ENCODE assay signal across 8 cellular contexts in the genomic region with DNA sequence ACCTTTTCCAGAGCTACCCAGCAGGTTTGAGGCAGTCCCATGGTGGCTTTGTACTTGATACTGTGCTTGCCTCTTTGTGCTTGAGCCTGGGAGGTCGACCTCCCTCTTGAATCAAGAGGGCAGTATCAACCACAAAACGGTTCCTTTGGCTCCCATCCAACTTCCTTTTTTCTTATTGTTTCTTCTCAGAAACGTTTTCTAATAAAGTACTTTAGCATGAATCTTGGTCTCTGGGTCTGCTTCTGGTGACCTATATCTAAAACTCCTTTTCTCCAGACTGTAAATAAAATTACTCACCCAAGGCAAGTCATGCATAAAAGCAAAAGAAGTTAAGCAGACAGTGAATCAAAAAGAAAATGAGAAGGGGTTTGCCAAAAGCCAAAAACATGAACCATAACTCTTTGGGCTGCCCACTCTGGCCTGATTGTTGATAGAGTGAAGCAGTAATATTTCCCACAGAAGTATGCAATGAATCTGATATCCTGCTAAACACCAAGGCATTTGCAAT.
A peak's percentile ranks its signal among the peaks of the same experiment; 100 is the strongest.
DNase-seq lines count a peak whose midpoint lies in the region; ATAC-seq and TF ChIP-seq lines count a peak whose summit lies in the region.

No MANE protein-coding gene starts in this region.

- H3K27me3 ChIP-seq in Karpas-422 (ENCODE audit: low read length) (no peaks in the 10 kb centered on the region), dorsolateral prefrontal cortex (no peaks in the 10 kb centered on the region), WERI-Rb-1 (ENCODE audit: insufficient read depth, low read depth, severe bottlenecking) (no peaks in the 10 kb centered on the region)

- no peaks in the 10 kb centered on the region for H3K27me3 Mint-ChIP-seq in dendritic cell treated with granulocyte-macrophage colony-stimulating factor and Interleukin-4, amounts not matched to agents 40 ng/mL and 50 ng/mL, for 4 days
- peaks cover 2% of the 10 kb centered on the region for H3K27me3 Mint-ChIP-seq in endothelial cell (ENCODE audit: unreplicated experiment)

- no peaks in the 10 kb centered on the region for H3K9me2 ChIP-seq in Karpas-422 (replicated peaks; ENCODE audit: insufficient read depth, low read length)

- no peaks in the 10 kb centered on the region; the same call in 1 of the 2 replicates for H3K4me1 ChIP-seq in Karpas-422 (ENCODE audit: low read length)

- DNase-seq in AG09319 (ENCODE audit: extremely low read depth, low read depth), result peak; percentile 61
- DNase-seq in Karpas-422, result peak; percentile 44
- DNase-seq in endothelial cell (ENCODE audit: low spot score), result no peak
- no peak for DNase-seq in dorsolateral prefrontal cortex
- no peak for DNase-seq in WERI-Rb-1
- DNase-seq in activated effector memory CD4-positive, alpha-beta T cell treated with anti-CD3 and anti-CD28 coated beads, Interleukin-2, amount 50 U/mL, for 16 hours, result no peak

- no peak overlapping the region for H3K27ac ChIP-seq in Karpas-422 (ENCODE audit: low read length)
- no peak overlapping the region for H3K27ac ChIP-seq in dorsolateral prefrontal cortex
- H3K27ac ChIP-seq in WERI-Rb-1, result no peak overlapping the region

- no peaks in the 10 kb centered on the region for H3K36me3 ChIP-seq in Karpas-422 (ENCODE audit: insufficient read depth, low read length)
- H3K36me3 ChIP-seq in WERI-Rb-1, result no peaks in the 10 kb centered on the region

- no peak overlapping the region for H2AFZ ChIP-seq in Karpas-422 (ENCODE audit: low read length)

- no peak overlapping the region for H3K4me2 ChIP-seq in Karpas-422 (ENCODE audit: low read depth, low read length, poor library complexity, severe bottlenecking)

- H3K36me3 Mint-ChIP-seq in dendritic cell treated with granulocyte-macrophage colony-stimulating factor and Interleukin-4, amounts not matched to agents 40 ng/mL and 50 ng/mL, for 4 days (ENCODE audit: low read depth), result no peaks in the 10 kb centered on the region
- no peaks in the 10 kb centered on the region for H3K36me3 Mint-ChIP-seq in endothelial cell (ENCODE audit: low read depth, unreplicated experiment)

- intact Hi-C loops in dendritic cell treated with granulocyte-macrophage colony-stimulating factor and Interleukin-4, amounts not matched to agents 40 ng/mL and 50 ng/mL, for 4 days (cut with micrococcal nuclease), result loop anchor here (5.0 kb wide), 1 partner anchor 36 kb away; no protein-coding TSS in a partner anchor
- intact Hi-C loops in dorsolateral prefrontal cortex (cut with DNase I), result no loop called here

- H3K4me3 Mint-ChIP-seq in dendritic cell treated with granulocyte-macrophage colony-stimulating factor and Interleukin-4, amounts not matched to agents 40 ng/mL and 50 ng/mL, for 4 days, result no peak overlapping the region
- H3K4me3 Mint-ChIP-seq in endothelial cell (ENCODE audit: unreplicated experiment), result no peak overlapping the region

- no peak overlapping the region for H3K9ac ChIP-seq in Karpas-422 (ENCODE audit: low read length)

- no peaks in the 10 kb centered on the region for H3K79me2 ChIP-seq in Karpas-422 (ENCODE audit: low read length)

- H3K9me3 ChIP-seq in Karpas-422 (ENCODE audit: low read length) (no peaks in the 10 kb centered on the region), WERI-Rb-1 (ENCODE audit: severe bottlenecking) (no peaks in the 10 kb centered on the region)

- H3K9me3 Mint-ChIP-seq in dendritic cell treated with granulocyte-macrophage colony-stimulating factor and Interleukin-4, amounts not matched to agents 40 ng/mL and 50 ng/mL, for 4 days, result no peaks in the 10 kb centered on the region
- H3K9me3 Mint-ChIP-seq in endothelial cell (ENCODE audit: unreplicated experiment), result no peaks in the 10 kb centered on the region

- H3K4me3 ChIP-seq in Karpas-422 (ENCODE audit: low read length) (no peak overlapping the region), dorsolateral prefrontal cortex (no peak overlapping the region), WERI-Rb-1 (ENCODE audit: low read depth, low read length) (no peak overlapping the region)

- H4K20me1 ChIP-seq in Karpas-422 (ENCODE audit: insufficient read depth, low read depth, low read length), result no peaks in the 10 kb centered on the region

- TF ChIP-seq CTCF in AG09319 (IDR thresholded peaks at IDR 0.05; ENCODE audit: low read depth, low read length) (no peak), endothelial cell (IDR thresholded peaks at IDR 0.05; ENCODE audit: unreplicated experiment) (no peak), dorsolateral prefrontal cortex (IDR thresholded peaks at IDR 0.05 in 54 of 56, conservative IDR thresholded peaks at IDR 0.05 in 2 of 56; ENCODE audit: low read depth in 1 of 56, partially characterized antibody in 56 of 56) (no peak), WERI-Rb-1 (IDR thresholded peaks at IDR 0.05; ENCODE audit: low read depth, low read length) (no peak)

- peaks cover 39% of the 10 kb centered on the region for H3K4me1 Mint-ChIP-seq in dendritic cell treated with granulocyte-macrophage colony-stimulating factor and Interleukin-4, amounts not matched to agents 40 ng/mL and 50 ng/mL, for 4 days (ENCODE audit: low read depth)
- H3K4me1 Mint-ChIP-seq in endothelial cell (ENCODE audit: unreplicated experiment), result peaks cover 6% of the 10 kb centered on the region

- peak overlapping the region; percentile 84 for H3K27ac Mint-ChIP-seq in dendritic cell treated with granulocyte-macrophage colony-stimulating factor and Interleukin-4, amounts not matched to agents 40 ng/mL and 50 ng/mL, for 4 days
- no peak overlapping the region for H3K27ac Mint-ChIP-seq in endothelial cell (ENCODE audit: unreplicated experiment)

- peak; percentile 53 for ATAC-seq in GM19452 (IDR thresholded peaks at IDR 0.05; ENCODE audit: unreplicated experiment)

Comparison
In these comparisons a context has a peak if more than half of its experiments do, and no peak if none do; other contexts are left out.
1. DNase-seq: peak in AG09319 (single experiment) and Karpas-422 (single experiment); none in endothelial cell (single experiment), dorsolateral prefrontal cortex (0 of 10), WERI-Rb-1 (single experiment) and activated effector memory CD4-positive, alpha-beta T cell treated with anti-CD3 and anti-CD28 coated beads, Interleukin-2, amount 50 U/mL, for 16 hours (single experiment).